8 cellular contexts compared by ENCODE assay signal in the genomic region with DNA sequence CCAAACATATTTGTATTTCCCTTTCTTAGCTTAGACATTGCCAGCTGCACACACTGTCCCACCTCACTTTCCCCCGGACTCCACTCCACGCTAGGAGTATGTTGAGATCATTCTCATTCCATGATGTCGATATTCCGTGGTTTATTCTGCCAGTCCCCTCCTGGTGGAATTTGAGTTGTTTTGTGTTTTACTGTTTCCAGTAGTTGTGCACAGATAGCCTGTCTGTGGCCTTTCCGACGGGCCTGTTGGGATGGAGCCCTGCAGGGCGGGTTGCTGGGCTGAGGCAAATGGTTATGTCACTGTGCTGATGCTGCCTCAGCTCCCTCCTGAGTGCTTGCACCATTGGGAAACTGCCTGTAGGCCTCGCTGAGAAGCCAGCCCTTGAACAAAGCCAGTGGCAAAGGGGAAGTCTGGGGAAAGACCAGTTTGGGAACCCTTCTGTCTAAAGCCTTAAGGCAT. TPM values are rescaled to one million over a fixed set of nuclear protein-coding genes. Genes with fewer than 3 reads are reported as not detected.
DNase-seq lines count a peak whose midpoint lies in the region; ATAC-seq and TF ChIP-seq lines count a peak whose summit lies in the region.

No MANE protein-coding gene starts in this region.

- WGBS in sigmoid colon, 2 donors = 69 to 82% methylated on average over 8 of the region's 8 CpGs

- intact Hi-C loops in activated T-helper 2 cell treated with anti-CD3 and anti-CD28 coated beads, Interferon-gamma antibody, Interleukin-2, Interleukin-4, amounts not matched to agents 10 μg/mL and 5 μg/mL and 100 μg/mL, durations not matched to agents 14 hours and 24 hours and 36 hours (cut with micrococcal nuclease) = loop anchor here (2.0 kb wide), 1 partner anchor 40 kb away; no protein-coding TSS in a partner anchor
- intact Hi-C loops in head of caudate nucleus (cut with DNase I) = no loop called here
- intact Hi-C loops in sigmoid colon (cut with DNase I) = no loop called here

- H3K9me3 ChIP-seq in HUES48 (ENCODE audit: control insufficient read depth, insufficient read depth, low read length) (no peaks in the 10 kb centered on the region), sigmoid colon (no peaks in the 10 kb centered on the region)

- no peak for DNase-seq in activated T-helper 2 cell treated with anti-CD3 and anti-CD28 coated beads, Interferon-gamma antibody, Interleukin-2, Interleukin-4, amounts not matched to agents 10 μg/mL and 5 μg/mL and 100 μg/mL, durations not matched to agents 14 hours and 24 hours and 36 hours (ENCODE audit: low spot score)
- DNase-seq in head of caudate nucleus (peak in 40 of 42 donors; percentile 11 to 82 (median 56)), sigmoid colon (peak; percentile 85), NCI-H2196 treated with DMSO at 0.1 percent for 48 hours (lab: John Stamatoyannopoulos, UW; ENCODE audit: unreplicated experiment) (no peak), HPDE6-E6E7 (ENCODE audit: extremely low spot score) (no peak)

- H3K9me3 Mint-ChIP-seq in activated T-helper 2 cell treated with anti-CD3 and anti-CD28 coated beads, Interferon-gamma antibody, Interleukin-2, Interleukin-4, amounts not matched to agents 10 μg/mL and 5 μg/mL and 100 μg/mL, durations not matched to agents 14 hours and 24 hours and 36 hours = no peaks in the 10 kb centered on the region

- H3K36me3 ChIP-seq in HUES48 (ENCODE audit: control insufficient read depth, insufficient read depth, low read length) = no peaks in the 10 kb centered on the region
- H3K36me3 ChIP-seq in sigmoid colon = no peaks in the 10 kb centered on the region

- H3K4me1 Mint-ChIP-seq in activated T-helper 2 cell treated with anti-CD3 and anti-CD28 coated beads, Interferon-gamma antibody, Interleukin-2, Interleukin-4, amounts not matched to agents 10 μg/mL and 5 μg/mL and 100 μg/mL, durations not matched to agents 14 hours and 24 hours and 36 hours (ENCODE audit: low read depth) = peaks cover 44% of the 10 kb centered on the region

- H3K27ac ChIP-seq in HUES48 (ENCODE audit: low read depth, low read length) = peak overlapping the region; percentile 39
- peak overlapping the region; percentile 41 to 61 (median 58) for H3K27ac ChIP-seq in sigmoid colon

- TF ChIP-seq POLR2A in sigmoid colon (IDR thresholded peaks at IDR 0.05) = no peak

- H3K27ac Mint-ChIP-seq in activated T-helper 2 cell treated with anti-CD3 and anti-CD28 coated beads, Interferon-gamma antibody, Interleukin-2, Interleukin-4, amounts not matched to agents 10 μg/mL and 5 μg/mL and 100 μg/mL, durations not matched to agents 14 hours and 24 hours and 36 hours = peak overlapping the region; percentile 64

- H3K27me3 Mint-ChIP-seq in activated T-helper 2 cell treated with anti-CD3 and anti-CD28 coated beads, Interferon-gamma antibody, Interleukin-2, Interleukin-4, amounts not matched to agents 10 μg/mL and 5 μg/mL and 100 μg/mL, durations not matched to agents 14 hours and 24 hours and 36 hours (ENCODE audit: low read depth) = no peaks in the 10 kb centered on the region

- peaks cover 23% of the 10 kb centered on the region for H3K36me3 Mint-ChIP-seq in activated T-helper 2 cell treated with anti-CD3 and anti-CD28 coated beads, Interferon-gamma antibody, Interleukin-2, Interleukin-4, amounts not matched to agents 10 μg/mL and 5 μg/mL and 100 μg/mL, durations not matched to agents 14 hours and 24 hours and 36 hours (ENCODE audit: low read depth)

- H3K9ac ChIP-seq in HUES48 (ENCODE audit: low read depth, low read length) = no peak overlapping the region

- TF ChIP-seq CTCF in sigmoid colon (IDR thresholded peaks at IDR 0.05) = no peak

- ATAC-seq in GM21447 (IDR thresholded peaks at IDR 0.05; ENCODE audit: unreplicated experiment) (no peak), HG03520 (IDR thresholded peaks at IDR 0.05; ENCODE audit: unreplicated experiment) (no peak)

- TF ChIP-seq EP300 in sigmoid colon (IDR thresholded peaks at IDR 0.05) = no peak

- H3K4me3 ChIP-seq in HUES48 (ENCODE audit: low read depth, low read length) (no peak overlapping the region; the same call in 1 of the 2 replicates), sigmoid colon (no peak overlapping the region)

- H3K4me1 ChIP-seq in HUES48 (ENCODE audit: control insufficient read depth, insufficient read depth, low read length) (peaks cover 25% of the 10 kb centered on the region), sigmoid colon (peaks cover 0 to 41% (median 35%) of the 10 kb centered on the region in 4 donors)

- H3K27me3 ChIP-seq in HUES48 (ENCODE audit: control insufficient read depth, insufficient read depth, low read length) (no peaks in the 10 kb centered on the region), sigmoid colon (no peaks in the 10 kb centered on the region)

- H3K4me3 Mint-ChIP-seq in activated T-helper 2 cell treated with anti-CD3 and anti-CD28 coated beads, Interferon-gamma antibody, Interleukin-2, Interleukin-4, amounts not matched to agents 10 μg/mL and 5 μg/mL and 100 μg/mL, durations not matched to agents 14 hours and 24 hours and 36 hours (ENCODE audit: low read depth) = no peak overlapping the region

RNA-seq across cellular contexts. Expression of a gene that starts 12.8 kb away (rescaled TPM):
- total RNA-seq in activated T-helper 2 cell treated with anti-CD3 and anti-CD28 coated beads, Interferon-gamma antibody, Interleukin-2, Interleukin-4, amounts not matched to agents 10 μg/mL and 5 μg/mL and 100 μg/mL, durations not matched to agents 14 hours and 24 hours and 36 hours = 67.3 and 69.9 TPM in 2 replicates
- total RNA-seq in sigmoid colon = 10 to 100 TPM; 18.7 to 26.6 (median 20.3) TPM
- polyA plus RNA-seq in sigmoid colon = 10 to 100 TPM in 2 of 3 donors, 1 to 10 TPM in 1; 8.4 to 27.3 (median 14.3) TPM

Comparison
In these comparisons a context has a peak if more than half of its experiments do, and no peak if none do; other contexts are left out.
1. DNase-seq: peak in head of caudate nucleus (40 of 42) and sigmoid colon (single experiment); none in activated T-helper 2 cell treated with anti-CD3 and anti-CD28 coated beads, Interferon-gamma antibody, Interleukin-2, Interleukin-4, amounts not matched to agents 10 μg/mL and 5 μg/mL and 100 μg/mL, durations not matched to agents 14 hours and 24 hours and 36 hours (single experiment), NCI-H2196 treated with DMSO at 0.1 percent for 48 hours (single experiment) and HPDE6-E6E7 (single experiment).